In the genomic region with DNA sequence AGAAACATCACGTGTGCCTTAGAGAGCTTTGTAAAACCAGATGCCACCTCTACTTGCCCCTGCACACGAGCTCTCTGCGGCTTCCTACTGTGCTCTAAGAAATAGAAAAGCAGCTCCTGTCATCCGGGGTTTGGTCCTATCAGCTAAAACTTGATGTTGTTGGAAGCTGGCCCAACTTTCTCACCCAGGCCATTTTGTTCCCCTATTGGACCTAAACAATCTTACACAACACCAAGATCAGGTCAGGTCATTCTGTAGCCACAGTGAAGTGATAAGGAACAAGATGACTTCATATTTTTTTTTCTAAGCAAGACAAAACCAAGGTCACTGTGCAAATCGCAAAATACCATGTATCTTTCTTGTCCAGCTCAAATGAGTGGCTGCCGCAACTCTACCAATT, we compare ENCODE assay signal across 31 cellular contexts.
"Had no signal": no experiment of that assay in that cellular context is flagged by ENCODE, and none has a peak within 500 bp of the region (broad histone marks: within the 10 kb centered on the region; RNA-seq: fewer than 3 reads in every experiment).

No MANE protein-coding gene starts in this region.

- ATAC-seq: activated CD8-positive, alpha-beta T cell treated with anti-CD3 and anti-CD28 coated beads for 36 hours; activated naive CD8-positive, alpha-beta T cell treated with anti-CD3 and anti-CD28 coated beads, Interleukin-2, amount 50 U/mL, for 24 hours; activated T-cell treated with anti-CD3 and anti-CD28 coated beads, Interleukin-2, amount 50 U/mL, for 4 hours; activated T-cell treated with anti-CD3 and anti-CD28 coated beads, Interleukin-2, amount 50 U/mL, for 72 hours; activated T-helper 17 cell treated with anti-CD3 and anti-CD28 coated beads, Interleukin-2, amount 50 U/mL, for 72 hours; T-cell; T-helper 17 cell had no signal

- H3K9me3 ChIP-seq: ascending aorta had no signal

- H3K27me3 ChIP-seq: ascending aorta, cardiac muscle cell had no signal

- H3K36me3 ChIP-seq: ascending aorta, cardiac muscle cell had no signal

- DNase-seq: activated B cell treated with CpG ODN at 0.5 μM for 24 hours; activated CD4-positive, alpha-beta memory T cell treated with anti-CD3 and anti-CD28 coated beads for 36 hours; activated CD4-positive, alpha-beta T cell treated with anti-CD3 and anti-CD28 coated beads for 4 hours; activated CD4-positive, alpha-beta T cell treated with anti-CD3 and anti-CD28 coated beads, Interleukin-2, amount 10 ng/mL, durations not matched to agents 24 days and 14 days; activated CD4-positive, alpha-beta T cell treated with anti-CD3 and anti-CD28 coated beads, Interleukin-2, amount 50 U/mL, for 1 hour; activated CD4-positive, alpha-beta T cell treated with anti-CD3 and anti-CD28 coated beads, Interleukin-2, amount 50 U/mL, for 4 hours; activated CD4-positive, CD25-positive, alpha-beta regulatory T cell treated with anti-CD3 and anti-CD28 coated beads, Interleukin-2, amount 50 U/mL, for 72 hours; activated CD8-positive, alpha-beta memory T cell treated with anti-CD3 and anti-CD28 coated beads, Interleukin-2, amount 50 U/mL, for 4 hours; activated CD8-positive, alpha-beta T cell treated with anti-CD3 and anti-CD28 coated beads for 36 hours; activated gamma-delta T cell; activated naive CD4-positive, alpha-beta T cell treated with anti-CD3 and anti-CD28 coated beads, Interleukin-2, amount 10 ng/mL, durations not matched to agents 7 days and 5 days; activated naive CD4-positive, alpha-beta T cell treated with Interleukin-2 at 50 U/mL for 16 hours; activated naive CD8-positive, alpha-beta T cell treated with anti-CD3 and anti-CD28 coated beads, Interleukin-2, amount 10 ng/mL, durations not matched to agents 7 days and 5 days; activated naive CD8-positive, alpha-beta T cell treated with anti-CD3 and anti-CD28 coated beads, Interleukin-2, amount 50 U/mL, for 24 hours; activated T-cell treated with anti-CD3 and anti-CD28 coated beads for 4 hours; activated T-cell treated with anti-CD3 and anti-CD28 coated beads, Interleukin-2, amount 50 U/mL, for 1 hour; activated T-cell treated with anti-CD3 and anti-CD28 coated beads, Interleukin-2, amount 50 U/mL, for 4 hours; activated T-cell treated with anti-CD3 and anti-CD28 coated beads, Interleukin-2, amount 50 U/mL, for 72 hours; amygdala; anterior cingulate cortex; caudate nucleus; cerebellar nuclear complex; T-cell; T-helper 17 cell; T-helper 9 cell had no signal

- H3K4me3 ChIP-seq: ascending aorta, cardiac muscle cell had no signal

- FAIRE-seq: bronchial epithelial cell, TTC549 had no signal

- H3K4me1 ChIP-seq: ascending aorta had no signal

- H3K27ac ChIP-seq: ascending aorta, cardiac muscle cell, VCaP had no signal
